ENCODE assay signal across 8 cellular contexts in genomic region chr4:155666701-155667537, GRCh38. TPM values are rescaled to one million over a fixed set of nuclear protein-coding genes. Genes with fewer than 3 reads are reported as not detected.
A peak's percentile ranks its signal among the peaks of the same experiment; 100 is the strongest.
DNase-seq lines count a peak whose midpoint lies in the region; ATAC-seq and TF ChIP-seq lines count a peak whose summit lies in the region.

GUCY1A1 (plus strand) TSS chr4:155666848; CDS start chr4:155696868, 30,020 bp downstream.

- peaks cover 3 to 29% of the 10 kb centered on the region in 2 donors for H3K4me1 ChIP-seq in left lung

- DNase-seq in AG04450 (ENCODE audit: low read depth, low spot score) (no peak), SK-N-DZ (ENCODE audit: low spot score) (peak; percentile 70), dermis blood vessel endothelial cell (peak; percentile 2), left lung (peak; percentile 60 to 85), RKO (ENCODE audit: low spot score) (no peak)
- peak; percentile 1 for DNase-seq in stimulated activated CD8-positive, alpha-beta memory T cell treated with anti-CD3 and anti-CD28 coated beads, Interleukin-12 subunit alpha, Interleukin-12 subunit beta, amount 100 ng/mL, for 4 hours (ENCODE audit: low read depth)

- POLR2A ChIA-PET in AG04450 (lab: Yijun Ruan, JAX): interaction anchor here (0.6 kb wide), 1 partner anchor 118 kb away, joined by 3 read pairs; no protein-coding TSS in a partner anchor

- H3K4me3 ChIP-seq in AG04450 (ENCODE audit: low read depth, low read length): peak within 1 kb of the TSS; percentile 69
- peak within 1 kb of the TSS; percentile 55 to 66 for H3K4me3 ChIP-seq in left lung

- CTCF ChIA-PET in AG04450 (lab: Charles Lee): interaction anchor here (0.7 kb wide), 1 partner anchor 69 kb away, joined by 3 read pairs; no protein-coding TSS in a partner anchor

- H3K9me3 ChIP-seq in AG04450 (ENCODE audit: control insufficient read depth, insufficient read depth, low read length) (no peaks in the 10 kb centered on the region; the same call in 1 of the 2 replicates), left lung (no peaks in the 10 kb centered on the region)

- TF ChIP-seq POLR2A in GM18526 (IDR thresholded peaks at IDR 0.05; ENCODE audit: extremely low read depth, insufficient read length): peak; percentile 12

- H3K27me3 ChIP-seq in AG04450 (ENCODE audit: control insufficient read depth, insufficient read depth, low read length): peaks cover 11% of the 10 kb centered on the region
- peaks cover 0 to 32% of the 10 kb centered on the region in 2 donors for H3K27me3 ChIP-seq in left lung

- no peak for TF ChIP-seq CTCF in AG04450 (IDR thresholded peaks at IDR 0.05; ENCODE audit: low read depth, low read length)
- TF ChIP-seq CTCF in left lung (IDR thresholded peaks at IDR 0.05): no peak

- no peak within 1 kb of the TSS for H3K27ac ChIP-seq in AG04450 (ENCODE audit: low read depth, low read length)
- peak within 1 kb of the TSS; percentile 85 to 95 for H3K27ac ChIP-seq in left lung

- peak; percentile 53 for ATAC-seq in HG03045 (IDR thresholded peaks at IDR 0.05; ENCODE audit: unreplicated experiment)
- peak; percentile 81 for ATAC-seq in left lung

- intact Hi-C loops in left lung (cut with DNase I): no loop called here

- H3K36me3 ChIP-seq in left lung: no peaks in the 10 kb centered on the region

RNA-seq across cellular contexts. Expression of gene GUCY1A1, which starts in this region (rescaled TPM):
- polyA plus RNA-seq in AG04450 (2011; rRNA removed): 1.5 and 1.9 TPM in 2 replicates
- polyA minus RNA-seq in AG04450 (2011; rRNA and poly(A)+ RNA removed): 2.0 and 2.4 TPM in 2 replicates
- polyA plus RNA-seq in SK-N-DZ (2014; cell fraction: cytosol; rRNA removed): 4.4 and 5.6 TPM in 2 replicates
- polyA plus RNA-seq in SK-N-DZ (2014; cell fraction: nucleus; rRNA removed): 3.8 and 5.0 TPM in 2 replicates
- total RNA-seq in dermis blood vessel endothelial cell (41.7 and 50.4 TPM in 2 replicates), left lung (10 to 100 TPM; 78.0 to 92.7 TPM)

Comparison
In these comparisons a context has a peak if more than half of its experiments do, and no peak if none do; other contexts are left out.
1. DNase-seq: peak in SK-N-DZ (single experiment), dermis blood vessel endothelial cell (single experiment), left lung (2 of 2) and stimulated activated CD8-positive, alpha-beta memory T cell treated with anti-CD3 and anti-CD28 coated beads, Interleukin-12 subunit alpha, Interleukin-12 subunit beta, amount 100 ng/mL, for 4 hours (single experiment); none in AG04450 (single experiment) and RKO (single experiment).